In the genomic region with DNA sequence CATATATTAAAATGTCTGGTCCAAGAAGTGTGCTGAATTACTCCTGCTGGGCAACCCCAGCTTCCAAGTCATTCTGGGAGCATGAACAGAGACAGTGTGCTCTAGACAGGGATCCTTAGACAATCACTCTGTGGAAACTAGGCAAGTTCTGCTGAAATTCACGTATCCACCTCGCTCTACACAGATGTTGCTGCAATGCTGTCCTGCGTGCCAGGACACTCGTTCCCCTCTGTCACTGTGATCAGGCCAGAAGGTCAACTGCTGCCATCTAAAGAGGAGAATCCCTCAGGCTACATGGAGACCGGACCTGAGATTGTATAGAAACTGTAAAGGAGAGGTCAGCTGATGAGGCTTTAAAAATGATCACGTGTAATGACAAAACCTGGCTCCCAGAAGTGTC, we compare ENCODE assay signal across 14 cellular contexts.
A peak's percentile ranks its signal among the peaks of the same experiment; 100 is the strongest.
DNase-seq lines count a peak whose midpoint lies in the region; ATAC-seq, FAIRE-seq and TF ChIP-seq lines count a peak whose summit lies in the region.
"Had no signal": no experiment of that assay in that cellular context is flagged by ENCODE, and none has a peak within 500 bp of the region (broad histone marks: within the 10 kb centered on the region; RNA-seq: fewer than 3 reads in every experiment).

No MANE protein-coding gene starts in this region.

- H3K36me3 ChIP-seq in esophagus squamous epithelium, result peaks cover 19 to 97% (median 19%) of the 10 kb centered on the region in 3 donors
- peaks cover 0 to 21% (median 6%) of the 10 kb centered on the region in 3 donors for H3K36me3 ChIP-seq in pancreas
- no peaks in the 10 kb centered on the region for H3K36me3 ChIP-seq in hepatocyte (replicated peaks; ENCODE audit: insufficient read depth, low read depth)

- WGBS in esophagus squamous epithelium, 2 donors, result 87 to 90% methylated on average over 6 of the region's 6 CpGs
- 67 to 77% methylated on average over 6 of the region's 6 CpGs for WGBS in pancreas, 2 donors
- 93% methylated on average over 6 of the region's 6 CpGs for WGBS in hepatocyte (ENCODE audit: low lambda C conversion rate, missing lambda C conversion rate)

- TF ChIP-seq CTCF in esophagus squamous epithelium (IDR thresholded peaks at IDR 0.05), result no peak
- TF ChIP-seq CTCF in pancreas (IDR thresholded peaks at IDR 0.05), result no peak
- TF ChIP-seq CTCF in hepatocyte (IDR thresholded peaks at IDR 0.05; ENCODE audit: poor library complexity), result no peak

- H3K27me3 ChIP-seq in esophagus squamous epithelium, result no peaks in the 10 kb centered on the region
- no peaks in the 10 kb centered on the region for H3K27me3 ChIP-seq in pancreas
- no peaks in the 10 kb centered on the region for H3K27me3 ChIP-seq in hepatocyte
- H3K27me3 ChIP-seq: upper lobe of right lung had no signal

- DNase-seq in CD1c-positive myeloid dendritic cell (ENCODE audit: extremely low spot score), result peak; percentile 45
- DNase-seq in NCI-H69 (lab: John Stamatoyannopoulos, UW), result peak; percentile 58
- no peak for DNase-seq in esophagus squamous epithelium (lab: John Stamatoyannopoulos, UW)
- no peak for DNase-seq in pancreas
- no peak for DNase-seq in hepatocyte (ENCODE audit: low spot score)
- DNase-seq: activated T-cell treated with anti-CD3 and anti-CD28 coated beads, Interleukin-2, amount 50 U/mL, for 4 hours; amniotic stem cell; cortex of kidney; NCI-H1105; upper lobe of right lung had no signal

- no peaks in the 10 kb centered on the region for H4K20me1 ChIP-seq in hepatocyte (ENCODE audit: insufficient read depth, poor library complexity, severe bottlenecking)

- H3K27ac ChIP-seq in esophagus squamous epithelium (peak overlapping the region in 3 of 4 donors; percentile 23 to 31 (median 26)), pancreas (peak overlapping the region; percentile 10 to 96 (median 52)), hepatocyte (no peak overlapping the region)
- H3K27ac ChIP-seq: C4-2B, parathyroid adenoma, upper lobe of right lung had no signal

- H3K4me2 ChIP-seq in hepatocyte, result no peak overlapping the region

- no peak for FAIRE-seq in pancreas (lab: Jason Lieb, UNC)

- TF ChIP-seq POLR2A in esophagus squamous epithelium (IDR thresholded peaks at IDR 0.05), result no peak

- intact Hi-C loops in esophagus squamous epithelium (cut with DNase I) (no loop called here), pancreas (cut with DNase I) (no loop called here)

- H3K9me3 ChIP-seq in esophagus squamous epithelium, result no peaks in the 10 kb centered on the region
- H3K9me3 ChIP-seq in pancreas, result no peaks in the 10 kb centered on the region
- no peaks in the 10 kb centered on the region for H3K9me3 ChIP-seq in hepatocyte (ENCODE audit: low read depth)
- H3K9me3 ChIP-seq: upper lobe of right lung had no signal

- no peak overlapping the region for H3K4me3 ChIP-seq in esophagus squamous epithelium
- no peak overlapping the region for H3K4me3 ChIP-seq in pancreas
- no peak overlapping the region for H3K4me3 ChIP-seq in hepatocyte
- H3K4me3 ChIP-seq: upper lobe of right lung had no signal

- ATAC-seq in pancreas (no peak), HG03135 (IDR thresholded peaks at IDR 0.05; ENCODE audit: unreplicated experiment) (no peak), GM19463 (IDR thresholded peaks at IDR 0.05; ENCODE audit: unreplicated experiment) (no peak)
- ATAC-seq: upper lobe of right lung had no signal

- H3K79me2 ChIP-seq in hepatocyte, result no peaks in the 10 kb centered on the region
- H3K79me2 ChIP-seq: parathyroid adenoma had no signal

- peaks cover 0 to 46% (median 3%) of the 10 kb centered on the region in 3 donors for H3K4me1 ChIP-seq in esophagus squamous epithelium
- H3K4me1 ChIP-seq in pancreas, result peaks cover 25 to 40% (median 29%) of the 10 kb centered on the region in 3 donors
- H3K4me1 ChIP-seq in hepatocyte (ENCODE audit: insufficient read depth), result no peaks in the 10 kb centered on the region
- H3K4me1 ChIP-seq: parathyroid adenoma had no signal

- no peaks in the 10 kb centered on the region for H3K9me2 ChIP-seq in hepatocyte (replicated peaks; ENCODE audit: insufficient read depth)

- no peak overlapping the region for H2AFZ ChIP-seq in hepatocyte
- H2AFZ ChIP-seq: parathyroid adenoma had no signal

Comparison
In these comparisons a context has a peak if more than half of its experiments do, and no peak if none do; other contexts are left out.
1. DNase-seq: peak in CD1c-positive myeloid dendritic cell (single experiment) and NCI-H69 (single experiment); none in esophagus squamous epithelium (single experiment), pancreas (0 of 6) and hepatocyte (single experiment).